ENCODE assay signal across 20 cellular contexts in the genomic region with DNA sequence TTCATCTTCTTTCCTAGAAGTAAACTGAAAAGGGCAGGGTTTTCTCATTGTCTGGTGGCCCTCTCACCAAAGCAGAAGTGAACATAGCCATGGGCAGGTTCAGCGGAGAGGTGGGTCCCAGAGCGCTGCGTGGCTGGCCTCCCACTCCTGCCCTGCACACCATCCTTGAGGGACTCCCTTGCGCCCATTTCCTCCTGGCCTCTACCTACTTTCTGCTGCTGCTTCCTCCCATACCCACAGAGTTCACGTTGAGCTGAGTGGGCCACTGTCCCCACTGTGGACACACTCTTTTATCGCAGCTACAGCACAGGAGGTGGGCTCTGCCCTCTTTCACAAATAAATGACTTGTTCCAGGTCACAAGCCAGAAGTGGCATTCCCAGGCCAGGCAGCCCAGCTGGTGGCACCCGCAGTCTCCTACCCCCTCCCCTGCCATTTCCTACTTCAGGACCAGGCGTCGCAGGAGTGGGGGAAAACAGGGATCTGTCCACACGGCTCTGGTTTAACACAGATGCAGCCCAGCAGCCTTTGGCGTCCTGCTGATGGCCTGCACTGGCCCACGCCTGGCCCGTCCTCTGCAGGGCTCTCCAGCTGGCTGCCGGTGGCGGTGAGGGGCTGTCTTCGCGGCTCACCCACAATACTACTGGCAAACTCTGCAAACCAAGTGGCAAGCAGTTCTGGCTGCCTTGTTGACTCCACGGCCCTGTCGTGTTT.
"Had no signal": no experiment of that assay in that cellular context is flagged by ENCODE, and none has a peak within 500 bp of the region (broad histone marks: within the 10 kb centered on the region; RNA-seq: fewer than 3 reads in every experiment).

No MANE protein-coding gene starts in this region.

- H3K4me3 ChIP-seq: dorsolateral prefrontal cortex, lung, transverse colon, uterus had no signal

- H3K27ac ChIP-seq: dorsolateral prefrontal cortex, transverse colon, uterus, VCaP had no signal

- H3K27ac Mint-ChIP-seq: activated CD4-positive, alpha-beta memory T cell treated with anti-CD3 and anti-CD28 coated beads for 36 hours; activated T-cell treated with anti-CD3 and anti-CD28 coated beads, Interleukin-2, amount 50 U/mL, for 72 hours; brain; mesothelial cell of epicardium; natural killer cell treated with Interleukin-12 subunit alpha and Interleukin-12 subunit beta and Interleukin-15 and Interleukin-18, amount 100 ng/mL, for 72 hours had no signal

- H3K36me3 ChIP-seq: uterus had no signal

- DNase-seq: activated CD4-positive, alpha-beta memory T cell treated with anti-CD3 and anti-CD28 coated beads for 36 hours; activated CD4-positive, CD25-positive, alpha-beta regulatory T cell treated with anti-CD3 and anti-CD28 coated beads, Interleukin-2, amount 50 U/mL, for 72 hours; activated CD8-positive, alpha-beta memory T cell treated with anti-CD3 and anti-CD28 coated beads, Interleukin-2, amount 50 U/mL, for 4 hours; activated effector memory CD4-positive, alpha-beta T cell treated with anti-CD3 and anti-CD28 coated beads, Interleukin-2, amount 50 U/mL, for 16 hours; activated T-cell treated with anti-CD3 and anti-CD28 coated beads, Interleukin-2, amount 50 U/mL, for 72 hours; caudate nucleus; dorsolateral prefrontal cortex; islet precursor cell; stimulated activated naive CD4-positive, alpha-beta T cell; substantia nigra; T-helper 2 cell; transverse colon; uterus had no signal

- H3K36me3 Mint-ChIP-seq: natural killer cell treated with Interleukin-12 subunit alpha and Interleukin-12 subunit beta and Interleukin-15 and Interleukin-18, amount 100 ng/mL, for 72 hours had no signal

- H3K9me3 ChIP-seq: transverse colon, uterus had no signal

- H3K4me3 Mint-ChIP-seq: activated CD4-positive, alpha-beta memory T cell treated with anti-CD3 and anti-CD28 coated beads for 36 hours; activated T-cell treated with anti-CD3 and anti-CD28 coated beads, Interleukin-2, amount 50 U/mL, for 72 hours; mesothelial cell of epicardium; natural killer cell treated with Interleukin-12 subunit alpha and Interleukin-12 subunit beta and Interleukin-15 and Interleukin-18, amount 100 ng/mL, for 72 hours had no signal

- H3K27me3 Mint-ChIP-seq: activated CD4-positive, alpha-beta memory T cell treated with anti-CD3 and anti-CD28 coated beads for 36 hours; natural killer cell treated with Interleukin-12 subunit alpha and Interleukin-12 subunit beta and Interleukin-15 and Interleukin-18, amount 100 ng/mL, for 72 hours had no signal

- ATAC-seq: activated naive CD4-positive, alpha-beta T cell treated with anti-CD3 and anti-CD28 coated beads, Interleukin-2, amount 50 U/mL, for 72 hours; activated T-cell treated with anti-CD3 and anti-CD28 coated beads, Interleukin-2, amount 50 U/mL, for 72 hours; left lobe of liver; natural killer cell treated with Interleukin-12 subunit alpha and Interleukin-12 subunit beta and Interleukin-15 and Interleukin-18, amount 100 ng/mL, for 72 hours had no signal

- H3K9me3 Mint-ChIP-seq: activated CD4-positive, alpha-beta memory T cell treated with anti-CD3 and anti-CD28 coated beads for 36 hours; activated naive CD4-positive, alpha-beta T cell treated with anti-CD3 and anti-CD28 coated beads, Interleukin-2, amount 50 U/mL, for 72 hours; activated T-cell treated with anti-CD3 and anti-CD28 coated beads, Interleukin-2, amount 50 U/mL, for 72 hours; natural killer cell treated with Interleukin-12 subunit alpha and Interleukin-12 subunit beta and Interleukin-15 and Interleukin-18, amount 100 ng/mL, for 72 hours had no signal

- H3K27me3 ChIP-seq: dorsolateral prefrontal cortex, transverse colon, uterus had no signal
